In the genomic region with DNA sequence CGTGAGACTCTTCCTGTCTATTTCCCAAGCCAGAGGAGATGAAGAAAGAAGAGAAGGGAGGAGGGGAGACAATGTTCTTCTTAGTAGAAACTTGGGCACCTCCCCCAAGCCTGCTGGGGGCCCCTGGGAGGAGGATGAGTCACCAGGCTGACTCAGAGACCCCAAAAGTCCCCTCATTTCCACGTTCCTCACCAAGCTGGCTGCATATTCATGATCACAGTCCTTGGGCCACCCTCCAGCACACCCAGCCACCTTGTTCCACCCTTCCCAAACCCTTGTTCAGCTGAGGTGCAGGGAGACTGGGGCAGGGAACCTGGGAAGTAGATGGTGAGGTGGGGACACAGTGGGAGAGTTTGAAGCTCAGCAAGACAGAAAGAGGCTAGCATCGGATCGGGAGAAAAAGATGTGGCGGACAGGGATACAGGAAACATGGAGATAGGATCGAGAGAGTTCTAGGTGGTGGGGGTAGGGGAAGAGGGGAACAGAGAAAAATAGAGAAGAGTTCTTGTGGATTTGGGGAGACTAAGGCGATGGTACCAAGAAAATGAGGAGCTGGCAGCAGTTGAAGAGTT, we compare ENCODE assay signal across 1 cellular context.
TF ChIP-seq lines count a peak whose summit lies in the region.

No MANE protein-coding gene starts in this region.

TF ChIP-seq in WTC11, 78 proteins besides CTCF, POLR2A, EP300 and RAD21 (continued from another document):
- TF ChIP-seq, protein P1, sequence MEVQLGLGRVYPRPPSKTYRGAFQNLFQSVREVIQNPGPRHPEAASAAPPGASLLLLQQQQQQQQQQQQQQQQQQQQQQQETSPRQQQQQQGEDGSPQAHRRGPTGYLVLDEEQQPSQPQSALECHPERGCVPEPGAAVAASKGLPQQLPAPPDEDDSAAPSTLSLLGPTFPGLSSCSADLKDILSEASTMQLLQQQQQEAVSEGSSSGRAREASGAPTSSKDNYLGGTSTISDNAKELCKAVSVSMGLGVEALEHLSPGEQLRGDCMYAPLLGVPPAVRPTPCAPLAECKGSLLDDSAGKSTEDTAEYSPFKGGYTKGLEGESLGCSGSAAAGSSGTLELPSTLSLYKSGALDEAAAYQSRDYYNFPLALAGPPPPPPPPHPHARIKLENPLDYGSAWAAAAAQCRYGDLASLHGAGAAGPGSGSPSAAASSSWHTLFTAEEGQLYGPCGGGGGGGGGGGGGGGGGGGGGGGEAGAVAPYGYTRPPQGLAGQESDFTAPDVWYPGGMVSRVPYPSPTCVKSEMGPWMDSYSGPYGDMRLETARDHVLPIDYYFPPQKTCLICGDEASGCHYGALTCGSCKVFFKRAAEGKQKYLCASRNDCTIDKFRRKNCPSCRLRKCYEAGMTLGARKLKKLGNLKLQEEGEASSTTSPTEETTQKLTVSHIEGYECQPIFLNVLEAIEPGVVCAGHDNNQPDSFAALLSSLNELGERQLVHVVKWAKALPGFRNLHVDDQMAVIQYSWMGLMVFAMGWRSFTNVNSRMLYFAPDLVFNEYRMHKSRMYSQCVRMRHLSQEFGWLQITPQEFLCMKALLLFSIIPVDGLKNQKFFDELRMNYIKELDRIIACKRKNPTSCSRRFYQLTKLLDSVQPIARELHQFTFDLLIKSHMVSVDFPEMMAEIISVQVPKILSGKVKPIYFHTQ (CRISPR knock-in tag; IDR thresholded peaks at IDR 0.05), result no peak
- TF ChIP-seq, protein P2, sequence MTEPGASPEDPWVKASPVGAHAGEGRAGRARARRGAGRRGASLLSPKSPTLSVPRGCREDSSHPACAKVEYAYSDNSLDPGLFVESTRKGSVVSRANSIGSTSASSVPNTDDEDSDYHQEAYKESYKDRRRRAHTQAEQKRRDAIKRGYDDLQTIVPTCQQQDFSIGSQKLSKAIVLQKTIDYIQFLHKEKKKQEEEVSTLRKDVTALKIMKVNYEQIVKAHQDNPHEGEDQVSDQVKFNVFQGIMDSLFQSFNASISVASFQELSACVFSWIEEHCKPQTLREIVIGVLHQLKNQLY (CRISPR knock-in tag; IDR thresholded peaks at IDR 0.05), result no peak
- no peak for TF ChIP-seq ZNF138 (CRISPR knock-in tag; conservative IDR thresholded peaks at IDR 0.05)
- TF ChIP-seq TP53 (CRISPR knock-in tag; IDR thresholded peaks at IDR 0.05), result no peak
- TF ChIP-seq, protein P3, sequence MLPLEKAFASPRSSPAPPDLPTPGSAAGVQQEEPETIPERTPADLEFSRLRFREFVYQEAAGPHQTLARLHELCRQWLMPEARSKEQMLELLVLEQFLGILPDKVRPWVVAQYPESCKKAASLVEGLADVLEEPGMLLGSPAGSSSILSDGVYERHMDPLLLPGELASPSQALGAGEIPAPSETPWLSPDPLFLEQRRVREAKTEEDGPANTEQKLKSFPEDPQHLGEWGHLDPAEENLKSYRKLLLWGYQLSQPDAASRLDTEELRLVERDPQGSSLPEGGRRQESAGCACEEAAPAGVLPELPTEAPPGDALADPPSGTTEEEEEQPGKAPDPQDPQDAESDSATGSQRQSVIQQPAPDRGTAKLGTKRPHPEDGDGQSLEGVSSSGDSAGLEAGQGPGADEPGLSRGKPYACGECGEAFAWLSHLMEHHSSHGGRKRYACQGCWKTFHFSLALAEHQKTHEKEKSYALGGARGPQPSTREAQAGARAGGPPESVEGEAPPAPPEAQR (CRISPR knock-in tag; IDR thresholded peaks at IDR 0.05), result no peak
- no peak for TF ChIP-seq ZNF317 (CRISPR knock-in tag; IDR thresholded peaks at IDR 0.05; ENCODE audit: borderline replicate concordance, low read depth)
- TF ChIP-seq, protein P4, sequence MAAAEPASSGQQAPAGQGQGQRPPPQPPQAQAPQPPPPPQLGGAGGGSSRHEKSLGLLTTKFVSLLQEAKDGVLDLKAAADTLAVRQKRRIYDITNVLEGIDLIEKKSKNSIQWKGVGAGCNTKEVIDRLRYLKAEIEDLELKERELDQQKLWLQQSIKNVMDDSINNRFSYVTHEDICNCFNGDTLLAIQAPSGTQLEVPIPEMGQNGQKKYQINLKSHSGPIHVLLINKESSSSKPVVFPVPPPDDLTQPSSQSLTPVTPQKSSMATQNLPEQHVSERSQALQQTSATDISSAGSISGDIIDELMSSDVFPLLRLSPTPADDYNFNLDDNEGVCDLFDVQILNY (CRISPR knock-in tag; IDR thresholded peaks at IDR 0.05), result no peak
- TF ChIP-seq, protein P5, sequence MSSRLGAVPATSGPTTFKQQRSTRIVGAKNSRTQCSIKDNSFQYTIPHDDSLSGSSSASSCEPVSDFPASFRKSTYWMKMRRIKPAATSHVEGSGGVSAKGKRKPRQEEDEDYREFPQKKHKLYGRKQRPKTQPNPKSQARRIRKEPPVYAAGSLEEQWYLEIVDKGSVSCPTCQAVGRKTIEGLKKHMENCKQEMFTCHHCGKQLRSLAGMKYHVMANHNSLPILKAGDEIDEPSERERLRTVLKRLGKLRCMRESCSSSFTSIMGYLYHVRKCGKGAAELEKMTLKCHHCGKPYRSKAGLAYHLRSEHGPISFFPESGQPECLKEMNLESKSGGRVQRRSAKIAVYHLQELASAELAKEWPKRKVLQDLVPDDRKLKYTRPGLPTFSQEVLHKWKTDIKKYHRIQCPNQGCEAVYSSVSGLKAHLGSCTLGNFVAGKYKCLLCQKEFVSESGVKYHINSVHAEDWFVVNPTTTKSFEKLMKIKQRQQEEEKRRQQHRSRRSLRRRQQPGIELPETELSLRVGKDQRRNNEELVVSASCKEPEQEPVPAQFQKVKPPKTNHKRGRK (CRISPR knock-in tag; IDR thresholded peaks at IDR 0.05; ENCODE audit: borderline replicate concordance), result no peak
- no peak for TF ChIP-seq RORB (CRISPR knock-in tag; IDR thresholded peaks at IDR 0.05)
- no peak for TF ChIP-seq NR3C1 (CRISPR knock-in tag; conservative IDR thresholded peaks at IDR 0.05; ENCODE audit: low read depth)
- TF ChIP-seq, protein P6, sequence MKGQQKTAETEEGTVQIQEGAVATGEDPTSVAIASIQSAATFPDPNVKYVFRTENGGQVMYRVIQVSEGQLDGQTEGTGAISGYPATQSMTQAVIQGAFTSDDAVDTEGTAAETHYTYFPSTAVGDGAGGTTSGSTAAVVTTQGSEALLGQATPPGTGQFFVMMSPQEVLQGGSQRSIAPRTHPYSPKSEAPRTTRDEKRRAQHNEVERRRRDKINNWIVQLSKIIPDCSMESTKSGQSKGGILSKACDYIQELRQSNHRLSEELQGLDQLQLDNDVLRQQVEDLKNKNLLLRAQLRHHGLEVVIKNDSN (CRISPR knock-in tag; IDR thresholded peaks at IDR 0.05), result no peak
- no peak for TF ChIP-seq SMAD3 (CRISPR knock-in tag; IDR thresholded peaks at IDR 0.05; ENCODE audit: borderline replicate concordance)
- TF ChIP-seq SP1 (CRISPR knock-in tag; conservative IDR thresholded peaks at IDR 0.05), result no peak
- TF ChIP-seq ZNF671 (CRISPR knock-in tag; IDR thresholded peaks at IDR 0.05), result no peak
- TF ChIP-seq FOXJ3 (CRISPR knock-in tag; IDR thresholded peaks at IDR 0.05; ENCODE audit: borderline replicate concordance), result no peak
- TF ChIP-seq MYBL2 (CRISPR knock-in tag; IDR thresholded peaks at IDR 0.05), result no peak
